Comparison of ENCODE assay signal across 26 cellular contexts in genomic region chr19:45352471-45352870, GRCh38. TPM values are rescaled to one million over a fixed set of nuclear protein-coding genes. Genes with fewer than 3 reads are reported as not detected.
DNase-seq lines count a peak whose midpoint lies in the region; ATAC-seq, FAIRE-seq and TF ChIP-seq lines count a peak whose summit lies in the region.
"Had no signal": no experiment of that assay in that cellular context is flagged by ENCODE, and none has a peak within 500 bp of the region (broad histone marks: within the 10 kb centered on the region; RNA-seq: fewer than 3 reads in every experiment).

No MANE protein-coding gene starts in this region.

- H3K4me1 ChIP-seq in H1 (replicated peaks in 1 of 4; ENCODE audit: control insufficient read depth in 3 of 4, insufficient read depth in 4 of 4, low read length in 3 of 4) (peaks cover 0 to 8% (median 5%) of the 10 kb centered on the region in 4 experiments; a peak in 2 of 7 replicates), osteoblast (ENCODE audit: insufficient read depth, low read length) (no peaks in the 10 kb centered on the region)
- H3K4me1 ChIP-seq: A549 had no signal

- no peak overlapping the region for H4K91ac ChIP-seq in H1 (replicated peaks; ENCODE audit: insufficient read length, low read length)

- 95% methylated on average over 20 of the region's 20 CpGs; no CpG with 5 or more reads in 1 of the 2 experiments for WGBS in H1 (ENCODE audit: extremely low coverage in 1 of 2, insufficient coverage in 1 of 2, insufficient read length in 1 of 2, insufficient replicate concordance in 2 of 2, low coverage in 1 of 2, low lambda C conversion rate in 2 of 2, missing lambda C conversion rate in 1 of 2), 2 experiments

- H3K4ac ChIP-seq in H1 (replicated peaks; ENCODE audit: insufficient read length, low read depth, low read length) = no peak overlapping the region

- no peak overlapping the region for H2BK20ac ChIP-seq in H1 (ENCODE audit: low read length)

- no peak overlapping the region for H3K18ac ChIP-seq in H1 (ENCODE audit: extremely low read depth, low read length)

- CTCF ChIA-PET in H1 (lab: Charles Lee; ENCODE audit: partially characterized antibody) = interaction anchor here (0.7 to 1.9 kb wide), 5 partner anchors 13 to 152 kb away, joined by 3 to 5 read pairs (median 4); no protein-coding TSS in a partner anchor

- no peak for TF ChIP-seq EP300 in H1 (IDR thresholded peaks at IDR 0.05; ENCODE audit: borderline replicate concordance in 1 of 2, low read depth in 2 of 2, low read length in 2 of 2)

- H3K27me3 ChIP-seq in H1 (replicated peaks in 1 of 4; ENCODE audit: control insufficient read depth in 3 of 4, extremely low read depth in 1 of 4, insufficient read depth in 3 of 4, low read length in 3 of 4) = no peaks in the 10 kb centered on the region
- H3K27me3 ChIP-seq in osteoblast (ENCODE audit: insufficient read depth, low read length) = no peaks in the 10 kb centered on the region
- H3K27me3 ChIP-seq in dorsolateral prefrontal cortex = peaks cover 0 to 5% (median 0%) of the 10 kb centered on the region in 45 donors

- TF ChIP-seq POLR2A in GM12891 (IDR thresholded peaks at IDR 0.05; ENCODE audit: low read depth, low read length) = no peak
- no peak for TF ChIP-seq POLR2A in H1 (IDR thresholded peaks at IDR 0.05; ENCODE audit: control extremely low read depth in 1 of 2, low read depth in 2 of 2, low read length in 2 of 2)

- H3K4me2 ChIP-seq in H1 (ENCODE audit: insufficient read depth in 1 of 2, low read depth in 2 of 2, low read length in 2 of 2) = no peak overlapping the region
- H3K4me2 ChIP-seq in osteoblast (ENCODE audit: insufficient read depth, low read length) = no peak overlapping the region
- H3K4me2 ChIP-seq: A549, GM23338 had no signal

- no peak overlapping the region for H4K5ac ChIP-seq in H1 (ENCODE audit: insufficient read length, low read depth, low read length)

- no peak overlapping the region for H2BK12ac ChIP-seq in H1 (ENCODE audit: low read depth, low read length)

- TF ChIP-seq RAD21 in H1 (IDR thresholded peaks at IDR 0.05 in 1 of 2, conservative IDR thresholded peaks at IDR 0.05 in 1 of 2; ENCODE audit: low read depth in 2 of 2, low read length in 2 of 2) = no peak

- FAIRE-seq in GM12891 (lab: Jason Lieb, UNC) = no peak
- FAIRE-seq in H1 (lab: Jason Lieb, UNC) = no peak
- FAIRE-seq: A549, GM12878, GM18507, H54 had no signal

- POLR2A ChIA-PET in H1 (lab: Charles Lee; ENCODE audit: partially characterized antibody) = interaction anchor here (0.9 to 5.9 kb wide), 6 partner anchors 16 to 64 kb away, joined by 3 to 36 read pairs (median 4); partner anchors contain the start of gene ERCC2

- peaks cover 1 to 36% of the 10 kb centered on the region in 2 experiments for H4K20me1 ChIP-seq in H1 (replicated peaks in 1 of 2; ENCODE audit: control insufficient read depth in 1 of 2, insufficient read depth in 2 of 2, low read length in 2 of 2)
- H4K20me1 ChIP-seq in osteoblast (ENCODE audit: insufficient read depth, low read length) = peaks cover 26% of the 10 kb centered on the region

- no peak overlapping the region for H3K14ac ChIP-seq in H1 (ENCODE audit: insufficient read length)

- no peaks in the 10 kb centered on the region for H3K23me2 ChIP-seq in H1 (ENCODE audit: low read depth, low read length)

- H3K79me1 ChIP-seq in H1 (ENCODE audit: low read depth, low read length) = peaks cover 2% of the 10 kb centered on the region; the same call in 1 of the 2 replicates

- intact Hi-C loops in dorsolateral prefrontal cortex (cut with DNase I) = no loop called here

- H2BK5ac ChIP-seq in H1 (ENCODE audit: low read depth, low read length) = no peak overlapping the region

- H3K27ac ChIP-seq in H1 (ENCODE audit: low read depth, low read length) (no peak overlapping the region), osteoblast (ENCODE audit: low read depth, low read length) (no peak overlapping the region), dorsolateral prefrontal cortex (no peak overlapping the region)
- H3K27ac ChIP-seq: 22Rv1, A549 had no signal

- H3K36me3 ChIP-seq in H1 (ENCODE audit: control insufficient read depth in 2 of 4, insufficient read depth in 4 of 4, low read length in 3 of 4) (peaks cover 20 to 68% (median 51%) of the 10 kb centered on the region in 4 experiments), osteoblast (ENCODE audit: insufficient read depth, low read length) (peaks cover 61% of the 10 kb centered on the region)

- H2AFZ ChIP-seq in H1 (ENCODE audit: low read length) (no peak overlapping the region), osteoblast (ENCODE audit: low read length) (no peak overlapping the region)
- H2AFZ ChIP-seq: GM23338 had no signal

- no peak overlapping the region for H3K23ac ChIP-seq in H1 (ENCODE audit: insufficient read length)

- no peak overlapping the region for H3K56ac ChIP-seq in H1 (replicated peaks; ENCODE audit: insufficient read length, low read depth, low read length)

- ATAC-seq in esophagus mucosa = no peak
- no peak for ATAC-seq in HG02884 (IDR thresholded peaks at IDR 0.05; ENCODE audit: unreplicated experiment)
- ATAC-seq: GM12878, GM23338 had no signal

- H3K79me2 ChIP-seq in H1 (ENCODE audit: control insufficient read depth in 1 of 2, insufficient read depth in 2 of 2, low read length in 2 of 2) (no peaks in the 10 kb centered on the region), osteoblast (ENCODE audit: insufficient read depth, low read length) (no peaks in the 10 kb centered on the region)

- DNase-seq in 8988T (peak; percentile 6), GM12891 (ENCODE audit: insufficient read length, low spot score) (peak; percentile 22), H1 (ENCODE audit: low read depth in 1 of 2, low spot score in 2 of 2) (no peak), osteoblast (ENCODE audit: insufficient read length, low spot score, missing footprints) (peak; percentile 82), dorsolateral prefrontal cortex (no peak)
- DNase-seq in activated CD4-positive, alpha-beta T cell treated with anti-CD3 and anti-CD28 coated beads for 1 hour = no peak
- DNase-seq: ACHN; AML-193; C1 segment of cervical spinal cord; Calu3; CD4-positive, alpha-beta memory T cell; COR-L47; DMS 273 treated with DMSO at 0.1 percent for 48 hours; DMS79; EL; GDM1; HCEC 1CT had no signal

- no peak overlapping the region for H2BK15ac ChIP-seq in H1 (ENCODE audit: low read length)

- H2AK5ac ChIP-seq in H1 (ENCODE audit: low read depth, low read length) = no peak overlapping the region

- no peak overlapping the region for H3K4me3 ChIP-seq in H1 (ENCODE audit: extremely low read depth in 1 of 4, insufficient read depth in 2 of 4, low read depth in 3 of 4, low read length in 4 of 4)
- H3K4me3 ChIP-seq in osteoblast (ENCODE audit: insufficient read depth, low read length) = no peak overlapping the region
- no peak overlapping the region for H3K4me3 ChIP-seq in dorsolateral prefrontal cortex
- H3K4me3 ChIP-seq: A549, GM12878, GM23338 had no signal

- TF ChIP-seq CTCF in H1 (IDR thresholded peaks at IDR 0.05; ENCODE audit: control extremely low read depth in 1 of 3, insufficient read depth in 1 of 3, low read depth in 1 of 3, low read length in 3 of 3) (no peak), osteoblast (IDR thresholded peaks at IDR 0.05; ENCODE audit: extremely low read depth, low read depth, low read length) (no peak), dorsolateral prefrontal cortex (IDR thresholded peaks at IDR 0.05 in 54 of 56, conservative IDR thresholded peaks at IDR 0.05 in 2 of 56; ENCODE audit: low read depth in 1 of 56, partially characterized antibody in 56 of 56) (no peak)

- no peak overlapping the region for H2BK120ac ChIP-seq in H1 (replicated peaks; ENCODE audit: low read depth, low read length)

- peak overlapping the region; percentile 22; the same call in 1 of the 2 replicates for H4K8ac ChIP-seq in H1 (ENCODE audit: extremely low read depth, insufficient read depth, low read length)

- no peaks in the 10 kb centered on the region for H3K9me3 ChIP-seq in H1 (ENCODE audit: insufficient read depth in 2 of 2, low read depth in 1 of 2, low read length in 1 of 2)
- H3K9me3 ChIP-seq in osteoblast (ENCODE audit: low read depth, low read length) = no peaks in the 10 kb centered on the region
- H3K9me3 ChIP-seq: A549 had no signal

- H3K9ac ChIP-seq in H1 (replicated peaks in 1 of 4; ENCODE audit: extremely low read depth in 1 of 4, low read depth in 3 of 4, low read length in 3 of 4) = no peak overlapping the region

RNA-seq across cellular contexts. Expression of gene KLC3, which starts 11.9 kb away (rescaled TPM):
- polyA plus RNA-seq in GM12891 (2012; ENCODE audit: low read depth, missing spikeins) = 0.42 TPM
- total RNA-seq in H1 (2021; fragmentation: NEBNext Ultra II Directional; extraction: Animal tissue kit (Norgen Biotek cat#: 25700)) = 2.8 and 3.2 TPM in 2 replicates
- polyA plus RNA-seq in H1 (2011; rRNA removed) = 1.3 and 2.4 TPM in 2 replicates
- 2.7 TPM for polyA plus RNA-seq in H1 (2011; cell fraction: cytosol; rRNA removed)
- 3.0 TPM for polyA plus RNA-seq in H1 (2011; cell fraction: nucleus; rRNA removed)
- polyA plus RNA-seq in H1 (2012, experiment 1 of 2) = 0.50 to 1.9 TPM (median 1.8 TPM) in 4 replicates
- polyA plus RNA-seq in H1 (2012, experiment 2 of 2) = 2.0 TPM
- polyA plus RNA-seq in H1 (2013, experiment 1 of 2) = 3.0 TPM
- 2.4 TPM for polyA plus RNA-seq in H1 (2013, experiment 2 of 2)
- polyA minus RNA-seq in H1 (2011; rRNA and poly(A)+ RNA removed) = 0.41 and 0.50 TPM in 2 replicates
- polyA minus RNA-seq in H1 (2011; cell fraction: cytosol; rRNA and poly(A)+ RNA removed) = 1.0 TPM
- polyA minus RNA-seq in H1 (2011; cell fraction: nucleus; rRNA and poly(A)+ RNA removed) = 1.00 TPM
- total RNA-seq in osteoblast = 0.29 and 0.72 TPM in 2 replicates
- 1 to 10 TPM in 40 of 120 experiments, under 1 TPM in 67, not detected in 13; 0.20 to 4.4 (median 0.85) TPM for total RNA-seq in dorsolateral prefrontal cortex
- total RNA-seq in esophagus mucosa = 17.5 TPM
- total RNA-seq: CD4-positive, alpha-beta memory T cell had no signal
- polyA plus RNA-seq: CD4-positive, alpha-beta memory T cell had no signal

RNA-seq across cellular contexts. Expression of gene ERCC2, which starts 17.9 kb away (rescaled TPM):
- polyA plus RNA-seq in GM12891 (2012; ENCODE audit: low read depth, missing spikeins) = 20.8 TPM
- 93.4 and 107 TPM in 2 replicates for total RNA-seq in H1 (2021; fragmentation: NEBNext Ultra II Directional; extraction: Animal tissue kit (Norgen Biotek cat#: 25700))
- polyA plus RNA-seq in H1 (2011; rRNA removed) = 117 and 197 TPM in 2 replicates
- 88.3 TPM for polyA plus RNA-seq in H1 (2011; cell fraction: cytosol; rRNA removed)
- 444 TPM for polyA plus RNA-seq in H1 (2011; cell fraction: nucleus; rRNA removed)
- 88.6 to 99.0 TPM (median 95.0 TPM) in 4 replicates for polyA plus RNA-seq in H1 (2012, experiment 1 of 2)
- 70.3 TPM for polyA plus RNA-seq in H1 (2012, experiment 2 of 2)
- polyA plus RNA-seq in H1 (2013, experiment 1 of 2) = 71.7 TPM
- polyA plus RNA-seq in H1 (2013, experiment 2 of 2) = 65.8 TPM
- 136 and 156 TPM in 2 replicates for polyA minus RNA-seq in H1 (2011; rRNA and poly(A)+ RNA removed)
- 49.8 TPM for polyA minus RNA-seq in H1 (2011; cell fraction: cytosol; rRNA and poly(A)+ RNA removed)
- 65.9 TPM for polyA minus RNA-seq in H1 (2011; cell fraction: nucleus; rRNA and poly(A)+ RNA removed)
- 47.4 and 52.5 TPM in 2 replicates for total RNA-seq in osteoblast
- total RNA-seq in dorsolateral prefrontal cortex = 10 to 100 TPM; 17.0 to 43.9 (median 26.6) TPM
- total RNA-seq in esophagus mucosa = 10.6 TPM

RNA-seq across cellular contexts. Expression of gene CKM, which starts 29.8 kb away (rescaled TPM):
- polyA plus RNA-seq in GM12891 (2012; ENCODE audit: low read depth, missing spikeins) = 0.13 TPM
- total RNA-seq in H1 (2021; fragmentation: NEBNext Ultra II Directional; extraction: Animal tissue kit (Norgen Biotek cat#: 25700)) = not detected in 2 replicates
- 0.08 and 0.09 TPM in 2 replicates for polyA plus RNA-seq in H1 (2011; rRNA removed)
- polyA plus RNA-seq in H1 (2011; cell fraction: cytosol; rRNA removed) = 0.09 TPM
- 0.06 TPM for polyA plus RNA-seq in H1 (2011; cell fraction: nucleus; rRNA removed)
- 0.13 to 0.28 TPM in 2 of 4 replicates, not detected in the others for polyA plus RNA-seq in H1 (2012, experiment 1 of 2)
- 0.09 TPM for polyA plus RNA-seq in H1 (2012, experiment 2 of 2)
- 0.06 TPM for polyA plus RNA-seq in H1 (2013, experiment 1 of 2)
- polyA plus RNA-seq in H1 (2013, experiment 2 of 2) = 0.06 TPM
- not detected in 2 replicates for polyA minus RNA-seq in H1 (2011; rRNA and poly(A)+ RNA removed)
- polyA minus RNA-seq in H1 (2011; cell fraction: cytosol; rRNA and poly(A)+ RNA removed) = not detected
- not detected for polyA minus RNA-seq in H1 (2011; cell fraction: nucleus; rRNA and poly(A)+ RNA removed)
- total RNA-seq in osteoblast (under 0.01 and 0.36 TPM in 2 replicates), dorsolateral prefrontal cortex (under 1 TPM in 1 of 120 experiments, not detected in 119; 0.27 TPM), esophagus mucosa (0.96 TPM)
- total RNA-seq: Calu3; CD4-positive, alpha-beta memory T cell; GM23338 had no signal
- polyA plus RNA-seq: A549; BJ; CD4-positive, alpha-beta memory T cell; GM23338 had no signal

RNA-seq across cellular contexts. Expression of gene PPP1R13L, which starts 52.4 kb away (rescaled TPM):
- 10.9 TPM for polyA plus RNA-seq in GM12891 (2012; ENCODE audit: low read depth, missing spikeins)
- total RNA-seq in H1 (2021; fragmentation: NEBNext Ultra II Directional; extraction: Animal tissue kit (Norgen Biotek cat#: 25700)) = 15.3 and 18.4 TPM in 2 replicates
- polyA plus RNA-seq in H1 (2011; rRNA removed) = 9.1 and 20.4 TPM in 2 replicates
- 12.5 TPM for polyA plus RNA-seq in H1 (2011; cell fraction: cytosol; rRNA removed)
- 39.1 TPM for polyA plus RNA-seq in H1 (2011; cell fraction: nucleus; rRNA removed)
- polyA plus RNA-seq in H1 (2012, experiment 1 of 2) = 25.0 to 32.4 TPM (median 29.9 TPM) in 4 replicates
- 28.1 TPM for polyA plus RNA-seq in H1 (2012, experiment 2 of 2)
- polyA plus RNA-seq in H1 (2013, experiment 1 of 2) = 35.0 TPM
- 27.2 TPM for polyA plus RNA-seq in H1 (2013, experiment 2 of 2)
- 4.3 and 7.5 TPM in 2 replicates for polyA minus RNA-seq in H1 (2011; rRNA and poly(A)+ RNA removed)
- 19.8 TPM for polyA minus RNA-seq in H1 (2011; cell fraction: cytosol; rRNA and poly(A)+ RNA removed)
- 12.2 TPM for polyA minus RNA-seq in H1 (2011; cell fraction: nucleus; rRNA and poly(A)+ RNA removed)
- total RNA-seq in osteoblast (6.9 and 8.5 TPM in 2 replicates), dorsolateral prefrontal cortex (10 to 100 TPM in 68 of 120 experiments, 1 to 10 TPM in 52; 3.8 to 23.2 (median 11.0) TPM), esophagus mucosa (186 TPM)

RNA-seq across cellular contexts. Expression of gene POLR1G, which starts 54.0 kb away (rescaled TPM):
- polyA plus RNA-seq in GM12891 (2012; ENCODE audit: low read depth, missing spikeins) = 2.7 TPM
- 34.8 and 38.0 TPM in 2 replicates for total RNA-seq in H1 (2021; fragmentation: NEBNext Ultra II Directional; extraction: Animal tissue kit (Norgen Biotek cat#: 25700))
- polyA plus RNA-seq in H1 (2011; rRNA removed) = 16.8 and 18.4 TPM in 2 replicates
- polyA plus RNA-seq in H1 (2011; cell fraction: cytosol; rRNA removed) = 16.6 TPM
- polyA plus RNA-seq in H1 (2011; cell fraction: nucleus; rRNA removed) = 10.3 TPM
- polyA plus RNA-seq in H1 (2012, experiment 1 of 2) = 20.0 to 27.9 TPM (median 23.6 TPM) in 4 replicates
- polyA plus RNA-seq in H1 (2012, experiment 2 of 2) = 18.3 TPM
- polyA plus RNA-seq in H1 (2013, experiment 1 of 2) = 42.2 TPM
- polyA plus RNA-seq in H1 (2013, experiment 2 of 2) = 43.6 TPM
- 8.2 and 8.3 TPM in 2 replicates for polyA minus RNA-seq in H1 (2011; rRNA and poly(A)+ RNA removed)
- 21.5 TPM for polyA minus RNA-seq in H1 (2011; cell fraction: cytosol; rRNA and poly(A)+ RNA removed)
- polyA minus RNA-seq in H1 (2011; cell fraction: nucleus; rRNA and poly(A)+ RNA removed) = 14.5 TPM
- total RNA-seq in osteoblast (10.5 and 10.6 TPM in 2 replicates), dorsolateral prefrontal cortex (10 to 100 TPM in 2 of 120 experiments, 1 to 10 TPM in 118; 2.4 to 10.7 (median 5.3) TPM), esophagus mucosa (6.5 TPM)

Comparison
In these comparisons a context has a peak if more than half of its experiments do, and no peak if none do; other contexts are left out.
1. DNase-seq: peak in 8988T (single experiment), GM12891 (single experiment) and osteoblast (single experiment); none in H1 (0 of 2), dorsolateral prefrontal cortex (0 of 10) and activated CD4-positive, alpha-beta T cell treated with anti-CD3 and anti-CD28 coated beads for 1 hour (single experiment).